Comparison of ENCODE assay signal across 8 cellular contexts in the genomic region with DNA sequence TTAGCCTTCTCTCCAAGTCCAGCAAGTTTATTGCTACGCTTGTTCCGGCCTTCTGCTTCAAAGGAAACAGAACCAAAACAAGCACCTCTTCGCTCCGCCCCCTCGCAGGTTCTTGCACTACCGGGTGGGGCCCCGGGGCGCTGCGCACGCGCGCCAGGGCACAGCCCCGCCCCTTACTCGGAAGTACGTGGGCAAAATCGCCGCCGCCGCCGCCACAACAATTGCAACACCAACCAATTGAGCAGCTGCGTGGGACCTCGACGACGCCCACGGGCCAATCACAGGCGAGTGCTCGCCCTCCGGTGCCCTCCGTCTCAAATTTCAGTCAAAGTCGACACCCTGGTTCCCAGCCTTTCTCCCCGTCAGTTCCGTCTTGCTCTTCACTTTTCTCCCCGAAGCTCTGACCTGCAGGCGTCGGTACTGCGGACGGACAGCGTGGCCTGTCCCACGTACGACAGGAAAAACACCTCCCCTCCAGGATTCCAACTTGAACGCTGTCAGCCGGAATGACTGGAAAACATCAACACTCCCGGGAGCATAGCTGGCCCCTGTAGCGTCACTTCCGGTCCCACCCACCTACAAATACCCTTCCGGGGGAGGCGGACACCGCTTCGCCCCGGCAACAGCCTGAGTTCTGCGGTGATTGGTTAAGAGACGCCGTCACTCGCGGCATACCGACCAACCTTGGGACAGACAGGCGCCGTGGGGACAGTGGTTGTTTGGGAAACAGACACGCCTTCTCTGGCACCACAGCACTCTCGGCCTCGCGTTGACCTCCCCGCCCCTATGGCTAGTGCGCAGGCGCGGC. TPM values are rescaled to one million over a fixed set of nuclear protein-coding genes. Genes with fewer than 3 reads are reported as not detected.
DNase-seq lines count a peak whose midpoint lies in the region; ATAC-seq and TF ChIP-seq lines count a peak whose summit lies in the region.

No MANE protein-coding gene starts in this region.

- peak overlapping the region; percentile 86 for H3K9ac ChIP-seq in BLaER1
- H3K9ac ChIP-seq in colonic mucosa (ENCODE audit: low read depth in 2 of 2, low read length in 2 of 2): peak overlapping the region; percentile 79 to 89

- H3K27ac Mint-ChIP-seq in activated CD4-positive, alpha-beta T cell treated with anti-CD3 and anti-CD28 coated beads, Interleukin-2, amount 10 ng/mL, durations not matched to agents 24 days and 14 days: peak overlapping the region; percentile 100

- H3K4me1 Mint-ChIP-seq in activated CD4-positive, alpha-beta T cell treated with anti-CD3 and anti-CD28 coated beads, Interleukin-2, amount 10 ng/mL, durations not matched to agents 24 days and 14 days: peaks cover 36% of the 10 kb centered on the region

- intact Hi-C loops in activated CD4-positive, alpha-beta T cell treated with anti-CD3 and anti-CD28 coated beads, Interleukin-2, amount 10 ng/mL, durations not matched to agents 24 days and 14 days (cut with micrococcal nuclease): loop anchor here (1.0 to 5.0 kb wide), 7 partner anchors 21 to 221 kb away; a partner anchor contains a TSS
- intact Hi-C loops in colonic mucosa (cut with DNase I): no loop called here
- intact Hi-C loops in left colon (cut with DNase I, micrococcal nuclease): no loop called here

- H3K27me3 ChIP-seq in BLaER1 (peaks cover 51% of the 10 kb centered on the region), colonic mucosa (no peaks in the 10 kb centered on the region)

- H3K9me3 Mint-ChIP-seq in activated CD4-positive, alpha-beta T cell treated with anti-CD3 and anti-CD28 coated beads, Interleukin-2, amount 10 ng/mL, durations not matched to agents 24 days and 14 days: no peaks in the 10 kb centered on the region

- H3K27me3 Mint-ChIP-seq in activated CD4-positive, alpha-beta T cell treated with anti-CD3 and anti-CD28 coated beads, Interleukin-2, amount 10 ng/mL, durations not matched to agents 24 days and 14 days: no peaks in the 10 kb centered on the region

- TF ChIP-seq CTCF in colonic mucosa (IDR thresholded peaks at IDR 0.05): no peak

- H3K4me1 ChIP-seq in BLaER1 (peaks cover 43% of the 10 kb centered on the region), colonic mucosa (no peaks in the 10 kb centered on the region)

- H4K20me1 ChIP-seq in BLaER1: peaks cover 42% of the 10 kb centered on the region

- peak overlapping the region; percentile 98 for H3K4me3 Mint-ChIP-seq in activated CD4-positive, alpha-beta T cell treated with anti-CD3 and anti-CD28 coated beads, Interleukin-2, amount 10 ng/mL, durations not matched to agents 24 days and 14 days

- H3K4me2 ChIP-seq in BLaER1: peak overlapping the region; percentile 72; the same call in 1 of the 2 replicates

- ATAC-seq in GM19328 (IDR thresholded peaks at IDR 0.05; ENCODE audit: unreplicated experiment): peak; percentile 74
- peak; percentile 82 for ATAC-seq in HG03469 (IDR thresholded peaks at IDR 0.05; ENCODE audit: unreplicated experiment)
- ATAC-seq in left colon: peak; percentile 84

- H3K4me3 ChIP-seq in BLaER1 (peak overlapping the region; percentile 83), colonic mucosa (peak overlapping the region; percentile 57)

- H3K27ac ChIP-seq in BLaER1 (peak overlapping the region; percentile 89), colonic mucosa (peak overlapping the region; percentile 94)

- DNase-seq in NCI-H526 (lab: John Stamatoyannopoulos, UW) (peak; percentile 94 to 97), colonic mucosa (peak; percentile 94), left colon (peak; percentile 93 to 98)
- peak; percentile 97 for DNase-seq in activated CD4-positive, alpha-beta T cell treated with anti-CD3 and anti-CD28 coated beads, Interleukin-2, amount 10 ng/mL, durations not matched to agents 24 days and 14 days
- DNase-seq in stimulated activated CD4-positive, alpha-beta T cell treated with anti-CD3 and anti-CD28 coated beads, Interleukin-1b, Interleukin-23, amount 100 ng/mL, for 4 hours (ENCODE audit: low read depth in 2 of 2): peak; percentile 79 to 86

- H3K36me3 ChIP-seq in BLaER1 (peaks cover 21% of the 10 kb centered on the region), colonic mucosa (no peaks in the 10 kb centered on the region)

- H3K9me3 ChIP-seq in BLaER1 (peaks cover 8% of the 10 kb centered on the region; the same call in 1 of the 2 replicates), colonic mucosa (no peaks in the 10 kb centered on the region)

- H3K36me3 Mint-ChIP-seq in activated CD4-positive, alpha-beta T cell treated with anti-CD3 and anti-CD28 coated beads, Interleukin-2, amount 10 ng/mL, durations not matched to agents 24 days and 14 days (ENCODE audit: low read depth): peaks cover 27% of the 10 kb centered on the region

RNA-seq across cellular contexts. Expression of a gene that starts 0.6 kb away (rescaled TPM):
- 76.2 and 76.7 TPM in 2 replicates for total RNA-seq in activated CD4-positive, alpha-beta T cell treated with anti-CD3 and anti-CD28 coated beads, Interleukin-2, amount 10 ng/mL, durations not matched to agents 24 days and 14 days
- total RNA-seq in colonic mucosa: 10 to 100 TPM; 40.2 to 40.9 TPM
- total RNA-seq in left colon: 10 to 100 TPM; 37.2 to 44.2 TPM

RNA-seq across cellular contexts. Expression of a gene that starts 13.6 kb away (rescaled TPM):
- total RNA-seq in activated CD4-positive, alpha-beta T cell treated with anti-CD3 and anti-CD28 coated beads, Interleukin-2, amount 10 ng/mL, durations not matched to agents 24 days and 14 days: 2.5 and 3.5 TPM in 2 replicates
- total RNA-seq in colonic mucosa (1 to 10 TPM in 1 of 2 donors, under 1 TPM in 1; 0.90 to 1.0 TPM), left colon (under 1 TPM; 0.61 to 0.76 TPM)

RNA-seq across cellular contexts. Expression of a gene that starts 39.2 kb away (rescaled TPM):
- 391 and 394 TPM in 2 replicates for total RNA-seq in activated CD4-positive, alpha-beta T cell treated with anti-CD3 and anti-CD28 coated beads, Interleukin-2, amount 10 ng/mL, durations not matched to agents 24 days and 14 days
- total RNA-seq in colonic mucosa (10 to 100 TPM; 14.3 to 18.8 TPM), left colon (10 to 100 TPM; 11.6 to 20.4 TPM)

RNA-seq across cellular contexts. Expression of a gene that starts 44.0 kb away (rescaled TPM):
- total RNA-seq in activated CD4-positive, alpha-beta T cell treated with anti-CD3 and anti-CD28 coated beads, Interleukin-2, amount 10 ng/mL, durations not matched to agents 24 days and 14 days: 85.7 and 87.3 TPM in 2 replicates
- total RNA-seq in colonic mucosa (10 to 100 TPM; 32.0 to 36.9 TPM), left colon (10 to 100 TPM; 37.1 to 45.0 TPM)

RNA-seq across cellular contexts. Expression of a gene that starts 46.6 kb away (rescaled TPM):
- total RNA-seq in activated CD4-positive, alpha-beta T cell treated with anti-CD3 and anti-CD28 coated beads, Interleukin-2, amount 10 ng/mL, durations not matched to agents 24 days and 14 days: 19.5 and 22.8 TPM in 2 replicates
- total RNA-seq in colonic mucosa (10 to 100 TPM; 57.8 to 83.1 TPM), left colon (10 to 100 TPM; 50.0 to 60.6 TPM)

Comparison
In these comparisons a context has a peak if more than half of its experiments do, and no peak if none do; other contexts are left out.
1. Peak in every context shown above with its lines: DNase-seq, ATAC-seq, H3K4me3 ChIP-seq and H3K27ac ChIP-seq.
2. RNA of a gene that starts 39.2 kb away (total RNA-seq): 391 to 394 TPM in activated CD4-positive, alpha-beta T cell treated with anti-CD3 and anti-CD28 coated beads, Interleukin-2, amount 10 ng/mL, durations not matched to agents 24 days and 14 days; 11.6 to 20.4 TPM in left colon and 14.3 to 18.8 TPM in colonic mucosa; every median in the first group is over 10 times any median in the second.